In genomic region chr11:76861490-76861953, GRCh38 we compare ENCODE assay signal across 8 cellular contexts. TPM values are rescaled to one million over a fixed set of nuclear protein-coding genes. Genes with fewer than 3 reads are reported as not detected.
DNase-seq lines count a peak whose midpoint lies in the region; ATAC-seq and TF ChIP-seq lines count a peak whose summit lies in the region.

No MANE protein-coding gene starts in this region.

- H3K36me3 ChIP-seq in endodermal cell (ENCODE audit: control insufficient read depth, insufficient read depth, low read length) = peaks cover 5% of the 10 kb centered on the region
- H3K36me3 ChIP-seq in neuron (ENCODE audit: insufficient read depth, low read length) = peaks cover 8% of the 10 kb centered on the region

- peaks cover 3% of the 10 kb centered on the region for H3K27me3 Mint-ChIP-seq in endodermal cell (ENCODE audit: insufficient read depth)

- TF ChIP-seq CTCF in endodermal cell (conservative IDR thresholded peaks at IDR 0.05) = no peak

- no peak overlapping the region for H3K27ac ChIP-seq in endodermal cell (ENCODE audit: low read depth, low read length)

- peaks cover 1% of the 10 kb centered on the region for H3K9me3 Mint-ChIP-seq in endodermal cell

- H3K27me3 ChIP-seq in endodermal cell (ENCODE audit: control insufficient read depth, insufficient read depth, low read length, poor library complexity, severe bottlenecking) (no peaks in the 10 kb centered on the region), neuron (ENCODE audit: insufficient read depth, low read length) (no peaks in the 10 kb centered on the region)

- H3K9me3 ChIP-seq in endodermal cell (ENCODE audit: control insufficient read depth, low read length) (no peaks in the 10 kb centered on the region), neuron (ENCODE audit: low read length) (no peaks in the 10 kb centered on the region)

- WGBS in endodermal cell (ENCODE audit: insufficient coverage in 1 of 2, insufficient read length in 1 of 2), 2 experiments = 32 to 40% methylated on average over 6 of the region's 6 CpGs

- no peak overlapping the region for H2AFZ ChIP-seq in neuron (ENCODE audit: low read depth, low read length)

- no peak for ATAC-seq in HG02642 (IDR thresholded peaks at IDR 0.05; ENCODE audit: poor library complexity, unreplicated experiment)

- H3K27ac Mint-ChIP-seq in endodermal cell = peak overlapping the region; percentile 97

- H3K4me1 ChIP-seq in endodermal cell (ENCODE audit: control insufficient read depth, insufficient read depth, low read length) (peaks cover 6% of the 10 kb centered on the region), neuron (ENCODE audit: insufficient read depth, low read length) (peaks cover 21% of the 10 kb centered on the region)

- peak overlapping the region; percentile 71 for H3K9ac ChIP-seq in endodermal cell (ENCODE audit: extremely low read depth, low read length, poor library complexity, severe bottlenecking)

- H3K4me1 Mint-ChIP-seq in endodermal cell = peaks cover 12% of the 10 kb centered on the region

- peaks cover 9% of the 10 kb centered on the region for H3K36me3 Mint-ChIP-seq in endodermal cell (ENCODE audit: low read depth)

- H3K4me3 ChIP-seq in endodermal cell (ENCODE audit: low read length) (peak overlapping the region; percentile 83), neuron (ENCODE audit: low read length) (peak overlapping the region; percentile 100)

- H3K4me3 Mint-ChIP-seq in endodermal cell = peak overlapping the region; percentile 85

- DNase-seq in ELF-1 (ENCODE audit: low read depth, low spot score) (peak; percentile 42), OCI-M1 (lab: John Stamatoyannopoulos, UW) (peak; percentile 81), endodermal cell (peak; percentile 52), foreskin melanocyte (no peak), NCI-H2081 (lab: John Stamatoyannopoulos, UW) (no peak), pons (ENCODE audit: low spot score) (no peak)

RNA-seq across cellular contexts. Expression of gene ACER3, which starts 0.8 kb away (rescaled TPM):
- total RNA-seq in endodermal cell = 10 to 100 TPM; 18.5 to 23.2 TPM
- 10.0 TPM for polyA plus RNA-seq in endodermal cell (2013, experiment 1 of 2)
- 10.6 TPM for polyA plus RNA-seq in endodermal cell (2013, experiment 2 of 2)

Comparison
In these comparisons a context has a peak if more than half of its experiments do, and no peak if none do; other contexts are left out.
1. DNase-seq: peak in ELF-1 (single experiment), OCI-M1 (single experiment) and endodermal cell (single experiment); none in foreskin melanocyte (single experiment), NCI-H2081 (0 of 2) and pons (single experiment).